In the genomic region with DNA sequence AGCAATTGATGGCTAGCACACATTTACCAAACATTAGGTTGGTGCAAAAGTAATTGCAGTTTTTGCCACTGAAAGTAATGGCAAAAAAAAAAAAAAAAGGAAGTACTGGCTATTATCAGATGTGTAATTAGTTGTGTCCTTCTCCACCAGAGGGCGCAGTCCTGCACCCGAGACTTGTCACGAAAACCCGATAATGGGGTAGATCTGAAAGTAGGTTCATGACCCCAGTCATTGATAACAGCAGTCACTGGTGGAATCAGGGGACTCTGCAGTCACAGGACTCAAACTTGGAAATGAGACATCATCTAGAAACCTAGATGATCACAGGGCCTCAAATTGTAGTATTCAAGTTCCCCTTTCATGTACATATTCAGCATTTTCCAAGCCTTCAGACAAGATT, we compare ENCODE assay signal across 1 cellular context.
TF ChIP-seq lines count a peak whose summit lies in the region.

No MANE protein-coding gene starts in this region.

TF ChIP-seq in K562, 482 proteins besides CTCF, POLR2A, EP300 and RAD21 (continued from another document):
- TF ChIP-seq, protein P1, sequence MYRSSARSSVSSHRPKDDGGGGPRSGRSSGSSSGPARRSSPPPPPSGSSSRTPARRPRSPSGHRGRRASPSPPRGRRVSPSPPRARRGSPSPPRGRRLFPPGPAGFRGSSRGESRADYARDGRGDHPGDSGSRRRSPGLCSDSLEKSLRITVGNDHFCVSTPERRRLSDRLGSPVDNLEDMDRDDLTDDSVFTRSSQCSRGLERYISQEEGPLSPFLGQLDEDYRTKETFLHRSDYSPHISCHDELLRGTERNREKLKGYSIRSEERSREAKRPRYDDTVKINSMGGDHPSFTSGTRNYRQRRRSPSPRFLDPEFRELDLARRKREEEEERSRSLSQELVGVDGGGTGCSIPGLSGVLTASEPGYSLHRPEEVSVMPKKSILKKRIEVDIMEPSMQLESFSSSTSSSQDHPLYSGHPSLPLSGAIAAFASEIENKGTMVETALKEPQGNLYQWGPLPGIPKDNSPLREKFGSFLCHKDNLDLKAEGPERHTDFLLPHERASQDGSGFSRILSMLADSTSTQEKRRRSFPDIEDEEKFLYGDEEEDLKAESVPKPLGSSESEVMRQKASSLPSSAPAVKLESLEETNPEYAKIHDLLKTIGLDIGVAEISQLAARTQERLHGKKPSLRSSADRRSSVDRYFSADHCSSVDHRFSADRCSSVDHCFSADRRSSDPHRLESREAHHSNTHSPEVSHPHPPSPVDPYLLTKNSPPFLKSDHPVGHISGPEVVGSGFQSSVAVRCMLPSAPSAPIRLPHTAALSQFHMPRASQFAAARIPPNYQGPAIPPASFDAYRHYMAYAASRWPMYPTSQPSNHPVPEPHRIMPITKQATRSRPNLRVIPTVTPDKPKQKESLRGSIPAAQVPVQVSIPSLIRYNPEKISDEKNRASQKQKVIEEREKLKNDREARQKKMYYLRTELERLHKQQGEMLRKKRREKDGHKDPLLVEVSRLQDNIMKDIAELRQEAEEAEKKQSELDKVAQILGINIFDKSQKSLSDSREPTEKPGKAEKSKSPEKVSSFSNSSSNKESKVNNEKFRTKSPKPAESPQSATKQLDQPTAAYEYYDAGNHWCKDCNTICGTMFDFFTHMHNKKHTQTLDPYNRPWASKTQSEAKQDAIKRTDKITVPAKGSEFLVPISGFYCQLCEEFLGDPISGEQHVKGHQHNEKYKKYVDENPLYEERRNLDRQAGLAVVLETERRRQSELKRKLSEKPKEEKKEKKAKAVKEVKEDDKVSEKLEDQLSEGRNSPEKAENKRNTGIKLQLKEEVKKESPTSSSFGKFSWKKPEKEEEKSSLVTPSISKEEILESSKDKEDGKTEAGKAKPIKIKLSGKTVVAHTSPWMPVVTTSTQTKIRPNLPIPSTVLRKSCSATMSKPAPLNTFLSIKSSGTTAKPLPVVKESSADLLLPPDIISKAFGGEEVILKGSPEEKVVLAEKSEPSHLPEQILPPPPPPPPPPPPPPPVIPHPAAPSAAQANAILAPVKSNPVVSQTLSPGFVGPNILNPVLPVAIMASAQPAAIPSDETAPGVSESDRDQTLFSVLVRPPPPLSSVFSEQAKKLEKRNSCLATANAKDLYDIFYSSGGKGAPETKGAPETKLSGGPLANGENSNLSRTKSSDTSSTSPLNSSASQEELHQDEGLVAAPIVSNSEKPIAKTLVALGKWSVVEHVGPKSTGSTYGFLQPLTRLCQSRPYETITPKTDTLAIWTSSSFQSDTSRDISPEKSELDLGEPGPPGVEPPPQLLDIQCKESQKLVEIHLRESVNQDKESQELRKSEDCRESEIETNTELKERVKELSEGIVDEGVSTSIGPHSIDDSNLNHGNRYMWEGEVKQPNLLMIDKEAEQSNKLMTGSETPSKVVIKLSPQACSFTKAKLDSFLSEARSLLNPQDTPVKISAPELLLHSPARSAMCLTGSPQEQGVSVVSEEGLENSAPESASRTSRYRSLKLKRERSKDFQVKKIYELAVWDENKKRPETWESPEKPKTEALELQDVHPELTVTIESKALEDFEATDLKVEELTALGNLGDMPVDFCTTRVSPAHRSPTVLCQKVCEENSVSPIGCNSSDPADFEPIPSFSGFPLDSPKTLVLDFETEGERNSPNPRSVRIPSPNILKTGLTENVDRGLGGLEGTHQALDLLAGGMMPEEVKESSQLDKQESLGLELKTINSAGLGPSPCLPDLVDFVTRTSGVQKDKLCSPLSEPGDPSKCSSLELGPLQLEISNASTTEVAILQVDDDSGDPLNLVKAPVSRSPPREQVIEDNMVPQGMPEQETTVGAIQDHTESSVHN (IDR thresholded peaks at IDR 0.05; ENCODE audit: borderline replicate concordance in 1 of 2, low read depth in 1 of 2), result no peak
- no peak for TF ChIP-seq RBM22 (IDR thresholded peaks at IDR 0.05; ENCODE audit: low read depth, low read length, poor library complexity, severe bottlenecking)
- TF ChIP-seq SMC3 (conservative IDR thresholded peaks at IDR 0.05; ENCODE audit: insufficient read depth, low read depth, low read length), result peak; percentile 50; the same call in 1 of the 2 replicates
- TF ChIP-seq, protein P2, sequence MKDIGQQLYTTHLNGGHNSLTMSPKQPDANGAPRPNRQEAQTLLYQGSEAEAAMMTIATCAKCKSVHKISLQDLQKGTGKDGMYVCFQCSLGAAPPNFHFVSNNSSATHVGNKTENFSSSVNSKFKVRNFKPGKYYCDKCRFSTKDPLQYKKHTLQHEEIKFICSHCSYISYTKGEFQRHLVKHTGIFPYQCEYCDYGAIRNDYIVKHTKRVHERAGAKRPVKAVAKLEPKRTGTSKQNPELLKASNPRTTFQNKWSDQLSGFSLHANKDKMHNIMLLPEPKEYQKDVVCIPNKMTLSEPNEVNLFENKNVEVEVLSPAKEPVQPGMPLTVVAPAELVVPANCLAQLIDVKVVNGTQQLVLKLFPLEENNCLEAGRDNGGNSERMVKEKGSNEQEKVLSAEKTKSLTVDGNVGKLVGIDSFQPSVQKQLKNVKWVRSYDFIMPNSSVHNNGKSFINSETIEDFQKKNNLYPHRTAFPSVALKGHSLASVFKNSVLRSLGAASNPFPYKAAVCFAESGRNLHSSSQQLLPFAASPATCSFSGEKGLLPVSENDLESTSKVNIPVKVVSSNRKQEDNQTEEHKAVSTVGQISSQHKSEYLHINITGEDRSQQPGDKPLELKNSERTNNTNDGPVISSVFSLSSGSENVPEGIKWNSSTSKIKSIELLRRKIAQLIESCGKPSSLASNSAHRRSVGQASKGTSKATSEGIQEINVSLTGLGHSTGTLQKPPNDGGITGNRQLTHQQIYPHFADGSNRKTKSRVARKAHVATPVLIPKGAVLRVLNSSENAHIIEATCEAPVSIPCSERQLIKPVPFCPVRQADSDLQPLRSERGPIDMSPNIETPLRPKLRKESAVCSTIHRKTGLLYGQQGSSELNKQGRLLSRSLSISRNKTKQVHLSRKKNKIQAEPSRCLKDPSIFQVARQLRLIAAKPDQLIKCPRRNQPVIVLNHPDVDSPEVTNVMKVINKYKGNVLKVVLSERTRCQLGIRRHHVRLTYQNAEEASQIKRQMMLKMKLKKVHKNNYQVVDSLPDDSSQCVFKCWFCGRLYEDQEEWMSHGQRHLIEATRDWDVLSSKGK (CRISPR knock-in tag; IDR thresholded peaks at IDR 0.05), result no peak
- peak; percentile 48; the same call in 1 of the 2 replicates for TF ChIP-seq JUND (IDR thresholded peaks at IDR 0.05; ENCODE audit: borderline replicate concordance, low read depth, low read length)
- TF ChIP-seq JUND (tag; IDR thresholded peaks at IDR 0.05; ENCODE audit: borderline replicate concordance, low read depth, low read length), result peak; percentile 38; the same call in 1 of the 3 replicates
- TF ChIP-seq, protein P3, sequence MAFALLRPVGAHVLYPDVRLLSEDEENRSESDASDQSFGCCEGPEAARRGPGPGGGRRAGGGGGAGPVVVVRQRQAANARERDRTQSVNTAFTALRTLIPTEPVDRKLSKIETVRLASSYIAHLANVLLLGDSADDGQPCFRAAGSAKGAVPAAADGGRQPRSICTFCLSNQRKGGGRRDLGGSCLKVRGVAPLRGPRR (CRISPR knock-in tag; IDR thresholded peaks at IDR 0.05), result no peak
- TF ChIP-seq MEF2A (IDR thresholded peaks at IDR 0.05; ENCODE audit: control insufficient read depth, low read depth, low read length), result no peak
- TF ChIP-seq CTBP1 (IDR thresholded peaks at IDR 0.05; ENCODE audit: borderline replicate concordance), result no peak
- TF ChIP-seq, protein P4, sequence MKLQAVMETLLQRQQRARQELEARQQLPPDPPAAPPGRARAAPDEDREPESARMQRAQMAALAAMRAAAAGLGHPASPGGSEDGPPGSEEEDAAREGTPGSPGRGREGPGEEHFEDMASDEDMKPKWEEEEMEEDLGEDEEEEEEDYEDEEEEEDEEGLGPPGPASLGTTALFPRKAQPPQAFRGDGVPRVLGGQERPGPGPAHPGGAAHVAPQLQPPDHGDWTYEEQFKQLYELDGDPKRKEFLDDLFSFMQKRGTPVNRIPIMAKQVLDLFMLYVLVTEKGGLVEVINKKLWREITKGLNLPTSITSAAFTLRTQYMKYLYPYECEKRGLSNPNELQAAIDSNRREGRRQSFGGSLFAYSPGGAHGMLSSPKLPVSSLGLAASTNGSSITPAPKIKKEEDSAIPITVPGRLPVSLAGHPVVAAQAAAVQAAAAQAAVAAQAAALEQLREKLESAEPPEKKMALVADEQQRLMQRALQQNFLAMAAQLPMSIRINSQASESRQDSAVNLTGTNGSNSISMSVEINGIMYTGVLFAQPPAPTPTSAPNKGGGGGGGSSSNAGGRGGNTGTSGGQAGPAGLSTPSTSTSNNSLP (IDR thresholded peaks at IDR 0.05; ENCODE audit: borderline replicate concordance, low read depth, low read length), result peak; percentile 56; the same call in 1 of the 2 replicates
- no peak for TF ChIP-seq ZNF431 (CRISPR knock-in tag; IDR thresholded peaks at IDR 0.05)
- TF ChIP-seq FOXA1 (IDR thresholded peaks at IDR 0.05; ENCODE audit: borderline replicate concordance), result no peak
- TF ChIP-seq FOSL1 (tag; conservative IDR thresholded peaks at IDR 0.05), result 0 out of 2 replicates have a peak, but pooled peaks have one; percentile 12
- TF ChIP-seq BDP1 (IDR thresholded peaks at IDR 0.05; ENCODE audit: insufficient read depth, insufficient read length), result no peak
- TF ChIP-seq DDX20 (tag; IDR thresholded peaks at IDR 0.05; ENCODE audit: low read depth), result no peak
- 0 out of 2 replicates have a peak, but pooled peaks have one; percentile 15 for TF ChIP-seq GABPB1 (CRISPR knock-in tag; IDR thresholded peaks at IDR 0.05)
- no peak for TF ChIP-seq CBFA2T2 (conservative IDR thresholded peaks at IDR 0.05)
- TF ChIP-seq RNF2 (IDR thresholded peaks at IDR 0.05), result no peak
- 0 out of 2 replicates have a peak, but pooled peaks have one; percentile 30 for TF ChIP-seq SPI1 (IDR thresholded peaks at IDR 0.05; ENCODE audit: borderline replicate concordance, low read depth, low read length)
- TF ChIP-seq, protein P5, sequence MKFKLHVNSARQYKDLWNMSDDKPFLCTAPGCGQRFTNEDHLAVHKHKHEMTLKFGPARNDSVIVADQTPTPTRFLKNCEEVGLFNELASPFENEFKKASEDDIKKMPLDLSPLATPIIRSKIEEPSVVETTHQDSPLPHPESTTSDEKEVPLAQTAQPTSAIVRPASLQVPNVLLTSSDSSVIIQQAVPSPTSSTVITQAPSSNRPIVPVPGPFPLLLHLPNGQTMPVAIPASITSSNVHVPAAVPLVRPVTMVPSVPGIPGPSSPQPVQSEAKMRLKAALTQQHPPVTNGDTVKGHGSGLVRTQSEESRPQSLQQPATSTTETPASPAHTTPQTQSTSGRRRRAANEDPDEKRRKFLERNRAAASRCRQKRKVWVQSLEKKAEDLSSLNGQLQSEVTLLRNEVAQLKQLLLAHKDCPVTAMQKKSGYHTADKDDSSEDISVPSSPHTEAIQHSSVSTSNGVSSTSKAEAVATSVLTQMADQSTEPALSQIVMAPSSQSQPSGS (CRISPR knock-in tag; IDR thresholded peaks at IDR 0.05), result no peak
- TF ChIP-seq ZBTB8A (IDR thresholded peaks at IDR 0.05; ENCODE audit: partially characterized antibody), result no peak
- no peak for TF ChIP-seq PML (IDR thresholded peaks at IDR 0.05; ENCODE audit: low read length)
